In the genomic region with DNA sequence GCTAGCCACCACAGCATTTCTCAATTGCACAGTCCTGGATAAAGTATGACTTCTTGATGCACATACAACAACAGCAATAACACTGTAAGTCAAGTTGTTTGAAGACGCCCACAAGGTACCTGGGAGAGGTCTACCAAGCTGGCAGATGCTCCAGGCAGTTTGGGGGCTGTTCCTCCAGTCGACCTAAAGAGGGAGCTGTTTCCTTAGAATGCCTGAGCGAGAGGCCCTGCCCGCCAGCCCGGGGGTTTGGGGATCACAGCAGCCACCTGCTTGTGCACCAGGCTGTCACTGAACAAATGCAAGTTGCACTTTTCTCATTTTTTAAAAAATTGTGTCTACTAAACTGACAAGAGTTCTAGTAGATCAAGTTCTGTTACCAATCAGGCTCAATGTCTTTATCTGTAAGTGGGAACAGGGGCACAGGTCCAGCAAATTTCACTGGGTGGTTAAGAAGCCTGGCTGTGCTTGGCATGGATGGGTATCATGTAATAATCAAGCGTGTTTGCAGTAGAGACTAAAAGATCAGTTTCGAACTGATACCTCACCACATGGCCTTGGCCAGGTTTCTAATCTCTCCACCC, we compare ENCODE assay signal across 8 cellular contexts.
DNase-seq lines count a peak whose midpoint lies in the region; ATAC-seq and TF ChIP-seq lines count a peak whose summit lies in the region.

No MANE protein-coding gene starts in this region.

- H3K9me3 ChIP-seq in T-helper 17 cell (ENCODE audit: control insufficient read depth, low read length, poor library complexity, severe bottlenecking) = no peaks in the 10 kb centered on the region

- no peak overlapping the region for H3K4me3 ChIP-seq in astrocyte of the cerebellum (ENCODE audit: low read depth, low read length)

- peak; percentile 49 for DNase-seq in Daoy (ENCODE audit: low read depth)
- DNase-seq in T-helper 17 cell = peak; percentile 30 to 60 (median 50)
- no peak for DNase-seq in astrocyte of the cerebellum (ENCODE audit: low read depth)
- peak; percentile 90 for DNase-seq in iPS-NIHi7 (ENCODE audit: extremely low spot score)
- DNase-seq in stimulated activated CD4-positive, alpha-beta T cell treated with anti-CD3 and anti-CD28 coated beads, Interleukin-1b, Interleukin-23, amount 100 ng/mL, for 48 hours = peak; percentile 83
- no peak for DNase-seq in NCI-H187 treated with DMSO at 0.1 percent for 48 hours (lab: John Stamatoyannopoulos, UW)

- in situ Hi-C loops in astrocyte of the cerebellum (cut with HindIII; ENCODE audit: low sequenced_read_pairs) = no loop called here

- TF ChIP-seq EP300 in Ishikawa (IDR thresholded peaks at IDR 0.05; ENCODE audit: borderline replicate concordance) = no peak

- TF ChIP-seq RAD21 in Ishikawa (IDR thresholded peaks at IDR 0.05; ENCODE audit: low read depth) = peak; percentile 79

- H3K4me1 Mint-ChIP-seq in T-helper 17 cell = peaks cover 12% of the 10 kb centered on the region

- peaks cover 2% of the 10 kb centered on the region for H3K36me3 Mint-ChIP-seq in T-helper 17 cell (ENCODE audit: low read depth)

- H3K4me3 Mint-ChIP-seq in T-helper 17 cell = no peak overlapping the region

- peak; percentile 72 for TF ChIP-seq CTCF in astrocyte of the cerebellum (IDR thresholded peaks at IDR 0.05; ENCODE audit: low read depth, low read length, missing control alignments)

- peak; percentile 88 for ATAC-seq in GM21528 (IDR thresholded peaks at IDR 0.05; ENCODE audit: low FRiP score, unreplicated experiment)
- peak; percentile 98 for ATAC-seq in T-helper 17 cell

- peak overlapping the region; percentile 82 for H3K27ac Mint-ChIP-seq in T-helper 17 cell

- H3K27me3 Mint-ChIP-seq in T-helper 17 cell = peaks cover 34% of the 10 kb centered on the region

TF ChIP-seq in Ishikawa, 13 proteins besides CTCF, POLR2A, EP300 and RAD21:
- TF ChIP-seq CREB1 (IDR thresholded peaks at IDR 0.05; ENCODE audit: low read depth) (no peak), EGR1 (IDR thresholded peaks at IDR 0.05) (no peak), NFIC (IDR thresholded peaks at IDR 0.05) (no peak), TCF12 (IDR thresholded peaks at IDR 0.05; ENCODE audit: low read depth) (no peak), TEAD4 (IDR thresholded peaks at IDR 0.05) (no peak), YY1 (IDR thresholded peaks at IDR 0.05; ENCODE audit: low read depth) (no peak)
- TF ChIP-seq, protein P1, sequence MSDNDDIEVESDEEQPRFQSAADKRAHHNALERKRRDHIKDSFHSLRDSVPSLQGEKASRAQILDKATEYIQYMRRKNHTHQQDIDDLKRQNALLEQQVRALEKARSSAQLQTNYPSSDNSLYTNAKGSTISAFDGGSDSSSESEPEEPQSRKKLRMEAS (IDR thresholded peaks at IDR 0.05) = no peak

Comparison
In these comparisons a context has a peak if more than half of its experiments do, and no peak if none do; other contexts are left out.
1. DNase-seq: peak in Daoy (single experiment), T-helper 17 cell (3 of 3), iPS-NIHi7 (single experiment) and stimulated activated CD4-positive, alpha-beta T cell treated with anti-CD3 and anti-CD28 coated beads, Interleukin-1b, Interleukin-23, amount 100 ng/mL, for 48 hours (single experiment); none in astrocyte of the cerebellum (single experiment) and NCI-H187 treated with DMSO at 0.1 percent for 48 hours (single experiment).